Comparison of ENCODE assay signal across 8 cellular contexts in the genomic region with DNA sequence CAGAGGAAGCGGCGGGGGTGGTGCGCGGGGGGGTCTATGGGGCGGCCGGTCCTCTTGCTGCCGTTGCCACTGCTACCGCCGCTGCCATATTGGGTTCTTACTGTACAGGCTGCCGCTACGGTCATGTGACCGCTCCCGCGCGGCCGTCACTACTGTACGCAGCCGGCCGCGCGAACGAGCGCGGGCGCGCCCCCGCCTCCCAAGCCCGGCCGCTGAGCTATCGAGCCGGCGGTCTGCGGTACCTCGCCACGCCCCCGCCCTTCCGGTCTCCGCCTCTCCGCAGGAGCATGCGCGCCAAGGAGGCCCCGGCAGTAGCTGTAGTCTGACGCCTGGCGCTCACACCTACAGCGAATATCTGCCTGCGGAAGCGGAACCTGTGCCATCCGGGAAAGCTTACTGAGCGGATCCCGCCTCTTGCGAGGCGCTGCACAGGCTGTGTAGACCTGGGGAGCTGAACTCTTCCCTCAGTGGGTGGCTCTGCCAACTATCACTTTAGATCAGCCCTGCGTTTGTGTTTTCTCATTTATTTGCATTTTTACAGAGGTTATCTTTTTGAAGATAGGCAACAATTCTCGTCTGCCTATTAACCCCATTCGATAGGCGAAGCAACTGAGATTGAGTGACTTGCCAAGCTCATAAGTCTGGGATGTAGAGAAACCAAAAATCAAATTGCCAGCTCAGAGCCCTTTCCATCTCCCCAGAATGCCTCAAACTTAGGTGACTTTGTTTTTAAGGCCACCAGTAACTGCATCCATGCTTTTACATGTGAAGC. TPM values are rescaled to one million over a fixed set of nuclear protein-coding genes. Genes with fewer than 3 reads are reported as not detected.
DNase-seq lines count a peak whose midpoint lies in the region; ATAC-seq, FAIRE-seq and TF ChIP-seq lines count a peak whose summit lies in the region.

TSS of gene ASXL2 (minus strand) at position 127 of the 772 bp plus-strand sequence. CDS start 265 bp downstream, outside the sequence.

- H4K20me1 ChIP-seq in OCI-LY7 (ENCODE audit: insufficient read depth, low read length) = peaks cover 8% of the 10 kb centered on the region

- H3K9me2 ChIP-seq in OCI-LY7 (ENCODE audit: insufficient read depth, low read length) = no peaks in the 10 kb centered on the region

- H3K4me1 ChIP-seq in OCI-LY7 (ENCODE audit: insufficient read depth, low read length, poor library complexity, severe bottlenecking) = peaks cover 26% of the 10 kb centered on the region

- peaks cover 14% of the 10 kb centered on the region for H3K36me3 ChIP-seq in OCI-LY7 (ENCODE audit: insufficient read depth, low read length)

- no peak for FAIRE-seq in D721Med (lab: Jason Lieb, UNC)

- peak; percentile 89 for ATAC-seq in GM21526 (IDR thresholded peaks at IDR 0.05; ENCODE audit: low FRiP score, unreplicated experiment)

- no peaks in the 10 kb centered on the region for H3K9me3 ChIP-seq in OCI-LY7 (ENCODE audit: low read length)

- H3K4me2 ChIP-seq in OCI-LY7 (ENCODE audit: low read length) = peak within 1 kb of the TSS; percentile 84

- H3K4me3 ChIP-seq in OCI-LY7 (ENCODE audit: low read depth, low read length, poor library complexity, severe bottlenecking) = peak within 1 kb of the TSS; percentile 99

- CTCF ChIA-PET in OCI-LY7 (lab: Charles Lee; ENCODE audit: unreplicated experiment) = interaction anchor here (0.5 to 1.5 kb wide), 4 partner anchors 23 to 37 kb away, joined by 3 to 6 read pairs (median 3); no protein-coding TSS in a partner anchor

- DNase-seq in D721Med (ENCODE audit: insufficient read length, low spot score) (peak; percentile 55), HuH-7.5 (ENCODE audit: low spot score) (peak; percentile 71), OCI-LY7 (ENCODE audit: low spot score) (peak; percentile 98), activated T-cell treated with anti-CD3 and anti-CD28 coated beads for 1 hour (ENCODE audit: low read depth) (peak; percentile 93), epidermal melanocyte (ENCODE audit: insufficient read length, low spot score) (peak; percentile 87), middle frontal gyrus (ENCODE audit: extremely low spot score, low spot score) (peak; percentile 94)
- peak; percentile 95 to 96 for DNase-seq in stimulated activated CD8-positive, alpha-beta memory T cell treated with anti-CD3 and anti-CD28 coated beads, Interleukin-2, amount 100 ng/mL, for 48 hours (ENCODE audit: low read depth in 2 of 2)

- peaks cover 46% of the 10 kb centered on the region for H3K79me2 ChIP-seq in OCI-LY7 (ENCODE audit: insufficient read depth, low read depth, low read length)

- intact Hi-C loops in OCI-LY7 (cut with micrococcal nuclease; ENCODE audit: unreplicated experiment) = loop anchor here (2.0 kb wide), 2 partner anchors 156 to 206 kb away; partner anchors contain the start of genes DTNB and RAB10

- POLR2A ChIA-PET in OCI-LY7 (lab: Charles Lee) = interaction anchor here (0.6 to 2.7 kb wide), 21 partner anchors 11 to 1387 kb away, joined by 3 to 26 read pairs (median 3); partner anchors contain the start of genes DTNB and RAB10

- peak within 1 kb of the TSS; percentile 85 for H2AFZ ChIP-seq in OCI-LY7 (ENCODE audit: low read length)

- peak; percentile 9 for TF ChIP-seq CTCF in D721Med (IDR thresholded peaks at IDR 0.05; ENCODE audit: insufficient read depth, missing control alignments)
- no peak for TF ChIP-seq CTCF in OCI-LY7 (conservative IDR thresholded peaks at IDR 0.05; ENCODE audit: low read length)

- BruUV-seq in OCI-LY7 (replicated peaks; lab: Mats Ljungman, UMichigan) = no TSS peak

- peak within 1 kb of the TSS; percentile 83 for H3K27ac ChIP-seq in OCI-LY7 (ENCODE audit: low read depth, low read length, poor library complexity, severe bottlenecking)

RNA-seq across cellular contexts. Expression of gene ASXL2, which starts in this region (rescaled TPM):
- 11.4 and 12.4 TPM in 2 replicates for total RNA-seq in OCI-LY7 (2014; rRNA removed; shearing (Covaris generic))
- total RNA-seq in OCI-LY7 (2022) = 31.8 and 33.1 TPM in 2 replicates

Comparison
In these comparisons a context has a peak if more than half of its experiments do, and no peak if none do; other contexts are left out.
1. Peak in every context shown above with its lines: DNase-seq, ATAC-seq, H3K4me3 ChIP-seq and H3K27ac ChIP-seq.